ENCODE assay signal across 26 cellular contexts in the genomic region with DNA sequence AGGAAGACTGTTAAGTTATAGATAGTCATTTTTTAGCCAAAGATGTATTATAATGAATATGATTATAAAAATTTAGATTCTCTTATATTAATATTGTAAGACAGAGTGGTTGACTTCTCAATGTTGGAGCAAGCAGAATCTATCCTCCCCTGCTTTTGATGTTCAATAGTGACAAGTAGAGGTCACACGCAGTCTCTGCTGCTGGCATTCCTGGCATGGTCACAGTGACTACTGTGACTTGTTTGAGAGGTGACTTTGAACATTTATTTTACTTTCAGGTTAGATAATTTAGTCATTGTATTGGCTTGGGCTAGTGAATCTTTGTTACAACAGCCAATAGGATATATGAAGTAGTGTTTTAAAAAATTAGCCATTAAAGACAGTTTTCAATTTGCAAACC. TPM values are rescaled to one million over a fixed set of nuclear protein-coding genes. Genes with fewer than 3 reads are reported as not detected.
"Had no signal": no experiment of that assay in that cellular context is flagged by ENCODE, and none has a peak within 500 bp of the region (broad histone marks: within the 10 kb centered on the region; RNA-seq: fewer than 3 reads in every experiment).

No MANE protein-coding gene starts in this region.

- H3K27ac Mint-ChIP-seq: activated CD4-positive, alpha-beta memory T cell treated with anti-CD3 and anti-CD28 coated beads, Interleukin-2, amount 10 ng/mL, durations not matched to agents 7 days and 5 days; activated CD4-positive, alpha-beta T cell treated with anti-CD3 and anti-CD28 coated beads, Interleukin-2, amount 10 ng/mL, durations not matched to agents 7 days and 5 days; activated naive CD4-positive, alpha-beta T cell treated with anti-CD3 and anti-CD28 coated beads, Interleukin-2, amount 10 ng/mL, durations not matched to agents 7 days and 5 days; activated naive CD8-positive, alpha-beta T cell treated with anti-CD3 and anti-CD28 coated beads, Interleukin-2, amount 10 ng/mL, durations not matched to agents 7 days and 5 days; activated T-cell treated with anti-CD3 and anti-CD28 coated beads, Interleukin-2, amount 50 U/mL, for 24 hours; mesothelial cell of epicardium; nephron progenitor cell; stimulated activated memory B cell treated with anti-CD40 and anti-IgM and Interleukin-4, amounts not matched to agents 10 μg/mL and 1 μg/mL and 100 μg/mL, for 72 hours; stimulated activated naive CD8-positive, alpha-beta T cell treated with anti-CD3 and anti-CD28 coated beads, Interleukin-15, amount 100 ng/mL, for 72 hours; T-helper 17 cell had no signal

- DNase-seq: activated CD4-positive, alpha-beta memory T cell treated with anti-CD3 and anti-CD28 coated beads, Interleukin-2, amount 10 ng/mL, durations not matched to agents 7 days and 5 days; activated CD4-positive, alpha-beta T cell treated with anti-CD3 and anti-CD28 coated beads for 1 hour; activated CD4-positive, alpha-beta T cell treated with anti-CD3 and anti-CD28 coated beads, Interleukin-2, amount 10 ng/mL, durations not matched to agents 7 days and 5 days; activated CD8-positive, alpha-beta memory T cell treated with anti-CD3 and anti-CD28 coated beads, Interleukin-2, amount 50 U/mL, for 48 hours; activated gamma-delta T cell; activated naive CD4-positive, alpha-beta T cell treated with anti-CD3 and anti-CD28 coated beads, Interleukin-2, amount 10 ng/mL, durations not matched to agents 7 days and 5 days; activated naive CD8-positive, alpha-beta T cell treated with anti-CD3 and anti-CD28 coated beads, Interleukin-2, amount 10 ng/mL, durations not matched to agents 7 days and 5 days; activated T-cell treated with anti-CD3 and anti-CD28 coated beads, Interleukin-2, amount 50 U/mL, for 24 hours; head of caudate nucleus; mammary epithelial cell; naive B cell; nephron progenitor cell; stimulated activated CD4-positive, alpha-beta T cell treated with anti-CD3 and anti-CD28 coated beads, Interleukin-12 subunit alpha, Interleukin-12 subunit beta, amount 100 ng/mL, for 4 hours; stimulated activated CD4-positive, alpha-beta T cell treated with anti-CD3 and anti-CD28 coated beads, Interleukin-4, amount 100 ng/mL, for 24 hours; stimulated activated naive CD8-positive, alpha-beta T cell treated with anti-CD3 and anti-CD28 coated beads, Interleukin-15, amount 100 ng/mL, for 72 hours; substantia nigra; T-helper 17 cell had no signal

- H3K4me1 Mint-ChIP-seq: activated CD4-positive, alpha-beta memory T cell treated with anti-CD3 and anti-CD28 coated beads, Interleukin-2, amount 10 ng/mL, durations not matched to agents 7 days and 5 days; activated CD4-positive, alpha-beta T cell treated with anti-CD3 and anti-CD28 coated beads, Interleukin-2, amount 10 ng/mL, durations not matched to agents 7 days and 5 days; activated naive CD4-positive, alpha-beta T cell treated with anti-CD3 and anti-CD28 coated beads, Interleukin-2, amount 10 ng/mL, durations not matched to agents 7 days and 5 days; activated naive CD8-positive, alpha-beta T cell treated with anti-CD3 and anti-CD28 coated beads, Interleukin-2, amount 10 ng/mL, durations not matched to agents 7 days and 5 days; mesothelial cell of epicardium; naive B cell; nephron progenitor cell; stimulated activated memory B cell treated with anti-CD40 and anti-IgM and Interleukin-4, amounts not matched to agents 10 μg/mL and 1 μg/mL and 100 μg/mL, for 72 hours; stimulated activated naive CD8-positive, alpha-beta T cell treated with anti-CD3 and anti-CD28 coated beads, Interleukin-15, amount 100 ng/mL, for 72 hours; T-helper 17 cell had no signal

- H3K9me3 Mint-ChIP-seq: activated CD4-positive, alpha-beta memory T cell treated with anti-CD3 and anti-CD28 coated beads, Interleukin-2, amount 10 ng/mL, durations not matched to agents 7 days and 5 days; activated CD4-positive, alpha-beta T cell treated with anti-CD3 and anti-CD28 coated beads, Interleukin-2, amount 10 ng/mL, durations not matched to agents 7 days and 5 days; activated naive CD4-positive, alpha-beta T cell treated with anti-CD3 and anti-CD28 coated beads, Interleukin-2, amount 10 ng/mL, durations not matched to agents 7 days and 5 days; activated naive CD8-positive, alpha-beta T cell treated with anti-CD3 and anti-CD28 coated beads, Interleukin-2, amount 10 ng/mL, durations not matched to agents 7 days and 5 days; activated T-cell treated with anti-CD3 and anti-CD28 coated beads, Interleukin-2, amount 50 U/mL, for 24 hours; stimulated activated naive CD8-positive, alpha-beta T cell treated with anti-CD3 and anti-CD28 coated beads, Interleukin-15, amount 100 ng/mL, for 72 hours had no signal

- H3K36me3 Mint-ChIP-seq: activated naive CD4-positive, alpha-beta T cell treated with anti-CD3 and anti-CD28 coated beads, Interleukin-2, amount 10 ng/mL, durations not matched to agents 7 days and 5 days; activated naive CD8-positive, alpha-beta T cell treated with anti-CD3 and anti-CD28 coated beads, Interleukin-2, amount 10 ng/mL, durations not matched to agents 7 days and 5 days; brain; mesothelial cell of epicardium; naive B cell; stimulated activated memory B cell treated with anti-CD40 and anti-IgM and Interleukin-4, amounts not matched to agents 10 μg/mL and 1 μg/mL and 100 μg/mL, for 72 hours had no signal

- H3K4me1 ChIP-seq: ascending aorta had no signal

- ATAC-seq: left lobe of liver; stimulated activated memory B cell treated with anti-CD40 and anti-IgM and Interleukin-4, amounts not matched to agents 10 μg/mL and 1 μg/mL and 100 μg/mL, for 72 hours; stimulated activated naive CD8-positive, alpha-beta T cell treated with anti-CD3 and anti-CD28 coated beads, Interleukin-15, amount 100 ng/mL, for 72 hours; T-helper 17 cell had no signal

- H3K27me3 ChIP-seq: ascending aorta, cardiac muscle cell, neutrophil had no signal

- H3K4me3 ChIP-seq: ascending aorta, cardiac muscle cell, coronary artery had no signal

- H3K36me3 ChIP-seq: ascending aorta, cardiac muscle cell, neutrophil had no signal

- H3K27ac ChIP-seq: ascending aorta, coronary artery, neutrophil had no signal

- H3K4me3 Mint-ChIP-seq: activated CD4-positive, alpha-beta memory T cell treated with anti-CD3 and anti-CD28 coated beads, Interleukin-2, amount 10 ng/mL, durations not matched to agents 7 days and 5 days; activated CD4-positive, alpha-beta T cell treated with anti-CD3 and anti-CD28 coated beads, Interleukin-2, amount 10 ng/mL, durations not matched to agents 7 days and 5 days; activated naive CD4-positive, alpha-beta T cell treated with anti-CD3 and anti-CD28 coated beads, Interleukin-2, amount 10 ng/mL, durations not matched to agents 7 days and 5 days; activated naive CD8-positive, alpha-beta T cell treated with anti-CD3 and anti-CD28 coated beads, Interleukin-2, amount 10 ng/mL, durations not matched to agents 7 days and 5 days; activated T-cell treated with anti-CD3 and anti-CD28 coated beads, Interleukin-2, amount 50 U/mL, for 24 hours; brain; mesothelial cell of epicardium; naive B cell; nephron progenitor cell; stimulated activated memory B cell treated with anti-CD40 and anti-IgM and Interleukin-4, amounts not matched to agents 10 μg/mL and 1 μg/mL and 100 μg/mL, for 72 hours; stimulated activated naive CD8-positive, alpha-beta T cell treated with anti-CD3 and anti-CD28 coated beads, Interleukin-15, amount 100 ng/mL, for 72 hours; T-helper 17 cell had no signal

- H3K9me3 ChIP-seq: ascending aorta, neutrophil had no signal

RNA-seq across cellular contexts. Expression of gene CD36, which starts 13.7 kb away (rescaled TPM):
- total RNA-seq: activated CD4-positive, alpha-beta memory T cell treated with anti-CD3 and anti-CD28 coated beads, Interleukin-2, amount 10 ng/mL, durations not matched to agents 7 days and 5 days; activated CD4-positive, alpha-beta T cell treated with anti-CD3 and anti-CD28 coated beads, Interleukin-2, amount 10 ng/mL, durations not matched to agents 7 days and 5 days; kidney epithelial cell had no signal
